Comparison of ENCODE assay signal across 1 cellular context in genomic region chr22:20436309-20437252, GRCh38.
TF ChIP-seq lines count a peak whose summit lies in the region.

No MANE protein-coding gene starts in this region.

TF ChIP-seq in HepG2, 621 proteins besides CTCF, POLR2A, EP300 and RAD21 (continued from another document and continues in another):
- TF ChIP-seq FUBP1 (CRISPR knock-in tag; IDR thresholded peaks at IDR 0.05; ENCODE audit: borderline replicate concordance) (no peak), SNAPC2 (CRISPR knock-in tag; IDR thresholded peaks at IDR 0.05) (no peak), PRDM4 (CRISPR knock-in tag; IDR thresholded peaks at IDR 0.05; ENCODE audit: borderline replicate concordance) (no peak), ZNF709 (CRISPR knock-in tag; IDR thresholded peaks at IDR 0.05) (no peak), ZFP37 (CRISPR knock-in tag; IDR thresholded peaks at IDR 0.05; ENCODE audit: borderline replicate concordance) (no peak), ZBED4 (CRISPR knock-in tag; IDR thresholded peaks at IDR 0.05; ENCODE audit: borderline replicate concordance) (no peak), ZNF280B (CRISPR knock-in tag; IDR thresholded peaks at IDR 0.05; ENCODE audit: borderline replicate concordance) (no peak), ZBTB38 (CRISPR knock-in tag; IDR thresholded peaks at IDR 0.05) (no peak), PRPF4 (IDR thresholded peaks at IDR 0.05; ENCODE audit: low read depth, low read length, poor library complexity, severe bottlenecking) (no peak), ESRRA (CRISPR knock-in tag; IDR thresholded peaks at IDR 0.05; ENCODE audit: low read depth) (no peak), MXD4 (CRISPR knock-in tag; IDR thresholded peaks at IDR 0.05) (no peak), GATA4 (IDR thresholded peaks at IDR 0.05; ENCODE audit: borderline replicate concordance, low read depth) (no peak), DR1 (CRISPR knock-in tag; IDR thresholded peaks at IDR 0.05) (no peak), AHR (CRISPR knock-in tag; IDR thresholded peaks at IDR 0.05) (no peak), SP2 (CRISPR knock-in tag; IDR thresholded peaks at IDR 0.05) (no peak), SP140L (CRISPR knock-in tag; IDR thresholded peaks at IDR 0.05; ENCODE audit: borderline replicate concordance) (no peak), ZNF770 (CRISPR knock-in tag; IDR thresholded peaks at IDR 0.05) (peak; percentile 53; the same call in 1 of the 2 replicates), HNRNPK (IDR thresholded peaks at IDR 0.05; ENCODE audit: low read depth, low read length, poor library complexity, severe bottlenecking) (peak; percentile 9), ZNF841 (CRISPR knock-in tag; IDR thresholded peaks at IDR 0.05; ENCODE audit: borderline replicate concordance) (no peak), HMGXB4 (CRISPR knock-in tag; IDR thresholded peaks at IDR 0.05; ENCODE audit: borderline replicate concordance in 1 of 2, low read depth in 1 of 2) (no peak; a peak in 1 of 4 replicates), ZKSCAN1 (IDR thresholded peaks at IDR 0.05; ENCODE audit: low read length) (no peak), ZNF382 (CRISPR knock-in tag; IDR thresholded peaks at IDR 0.05; ENCODE audit: borderline replicate concordance) (no peak), NFKB2 (CRISPR knock-in tag; IDR thresholded peaks at IDR 0.05; ENCODE audit: borderline replicate concordance) (0 out of 2 replicates have a peak, but pooled peaks have one; percentile 3), ZNF609 (CRISPR knock-in tag; IDR thresholded peaks at IDR 0.05; ENCODE audit: borderline replicate concordance) (no peak), MTA3 (CRISPR knock-in tag; IDR thresholded peaks at IDR 0.05) (no peak), ELK4 (CRISPR knock-in tag; IDR thresholded peaks at IDR 0.05; ENCODE audit: borderline replicate concordance) (no peak), TIGD3 (CRISPR knock-in tag; IDR thresholded peaks at IDR 0.05; ENCODE audit: borderline replicate concordance) (no peak), ZNF691 (CRISPR knock-in tag; IDR thresholded peaks at IDR 0.05; ENCODE audit: borderline replicate concordance, low read depth) (no peak), ZNF331 (CRISPR knock-in tag; IDR thresholded peaks at IDR 0.05) (no peak)
